26 cellular contexts compared by ENCODE assay signal in the genomic region with DNA sequence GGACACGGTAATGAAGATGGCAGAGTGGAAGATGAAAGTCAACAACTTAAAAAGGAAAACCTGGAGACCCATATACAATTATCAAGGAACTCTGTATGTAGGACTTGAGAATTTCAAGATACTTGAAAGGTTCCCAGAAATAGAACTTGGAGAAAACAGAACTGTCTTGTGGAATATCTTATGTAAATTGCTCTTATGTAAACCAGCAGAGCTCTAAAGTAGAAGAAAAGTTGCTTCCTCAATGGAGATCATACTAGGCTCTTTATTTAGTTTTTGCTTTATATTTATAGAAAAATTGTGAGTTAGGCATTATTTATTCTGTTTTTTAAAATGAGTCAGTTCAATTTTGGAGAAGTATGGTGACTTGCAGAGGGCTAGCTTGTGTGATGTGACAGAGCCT. TPM values are rescaled to one million over a fixed set of nuclear protein-coding genes. Genes with fewer than 3 reads are reported as not detected.
"Had no signal": no experiment of that assay in that cellular context is flagged by ENCODE, and none has a peak within 500 bp of the region (broad histone marks: within the 10 kb centered on the region; RNA-seq: fewer than 3 reads in every experiment).

No MANE protein-coding gene starts in this region.

- H3K27me3 ChIP-seq: right lobe of liver, vagina had no signal

- H3K27ac ChIP-seq: coronary artery, left ventricle myocardium inferior, right lobe of liver, thoracic aorta, vagina had no signal

- H3K4me1 ChIP-seq: left ventricle myocardium inferior, right lobe of liver, vagina had no signal

- ATAC-seq: activated T-cell treated with anti-CD3 and anti-CD28 coated beads, Interleukin-2, amount 50 U/mL, for 72 hours; esophagus mucosa; stimulated activated naive B cell treated with anti-CD40 and anti-IgM and Interleukin-4, amounts not matched to agents 10 μg/mL and 1 μg/mL and 100 μg/mL, for 72 hours; T-helper 17 cell had no signal

- H3K9me3 ChIP-seq: right lobe of liver, vagina had no signal

- H3K27me3 Mint-ChIP-seq: activated CD4-positive, alpha-beta memory T cell treated with anti-CD3 and anti-CD28 coated beads, Interleukin-2, amount 10 ng/mL, durations not matched to agents 7 days and 5 days; activated naive CD8-positive, alpha-beta T cell treated with anti-CD3 and anti-CD28 coated beads, Interleukin-2, amount 10 ng/mL, durations not matched to agents 7 days and 5 days; stimulated activated naive B cell treated with anti-CD40 and anti-IgM and Interleukin-4, amounts not matched to agents 10 μg/mL and 1 μg/mL and 100 μg/mL, for 72 hours; T-helper 17 cell; type B pancreatic cell had no signal

- H3K36me3 ChIP-seq: left ventricle myocardium inferior, right lobe of liver, thoracic aorta, vagina had no signal

- H3K4me3 Mint-ChIP-seq: activated CD4-positive, alpha-beta memory T cell treated with anti-CD3 and anti-CD28 coated beads, Interleukin-2, amount 10 ng/mL, durations not matched to agents 7 days and 5 days; activated naive CD4-positive, alpha-beta T cell treated with anti-CD3 and anti-CD28 coated beads for 36 hours; activated naive CD8-positive, alpha-beta T cell treated with anti-CD3 and anti-CD28 coated beads, Interleukin-2, amount 10 ng/mL, durations not matched to agents 7 days and 5 days; activated T-cell treated with anti-CD3 and anti-CD28 coated beads, Interleukin-2, amount 50 U/mL, for 72 hours; mesothelial cell of epicardium; stimulated activated naive B cell treated with anti-CD40 and anti-IgM and Interleukin-4, amounts not matched to agents 10 μg/mL and 1 μg/mL and 100 μg/mL, for 72 hours; T-helper 17 cell; type B pancreatic cell had no signal

- H3K36me3 Mint-ChIP-seq: type B pancreatic cell had no signal

- DNase-seq: activated CD4-positive, alpha-beta memory T cell treated with anti-CD3 and anti-CD28 coated beads, Interleukin-2, amount 10 ng/mL, durations not matched to agents 7 days and 5 days; activated CD4-positive, alpha-beta T cell treated with anti-CD3 and anti-CD28 coated beads for 4 hours; activated CD4-positive, CD25-positive, alpha-beta regulatory T cell; activated effector memory CD4-positive, alpha-beta T cell treated with Interleukin-2 at 50 U/mL for 16 hours; activated naive CD4-positive, alpha-beta T cell treated with anti-CD3 and anti-CD28 coated beads for 36 hours; activated naive CD8-positive, alpha-beta T cell treated with anti-CD3 and anti-CD28 coated beads, Interleukin-2, amount 10 ng/mL, durations not matched to agents 7 days and 5 days; activated T-cell treated with anti-CD3 and anti-CD28 coated beads, Interleukin-2, amount 50 U/mL, for 72 hours; amniotic stem cell; cerebellar nuclear complex; effector memory CD4-positive, alpha-beta T cell; left ventricle myocardium inferior; nucleus accumbens; posterior cingulate gyrus; right lobe of liver; stimulated activated naive B cell treated with anti-CD40 and anti-IgM and Interleukin-4, amounts not matched to agents 10 μg/mL and 1 μg/mL and 100 μg/mL, for 72 hours; T-helper 17 cell had no signal

- H3K4me3 ChIP-seq: coronary artery, left ventricle myocardium inferior, right lobe of liver, skin epidermis, thoracic aorta, vagina had no signal

- H3K27ac Mint-ChIP-seq: activated CD4-positive, alpha-beta memory T cell treated with anti-CD3 and anti-CD28 coated beads, Interleukin-2, amount 10 ng/mL, durations not matched to agents 7 days and 5 days; activated naive CD4-positive, alpha-beta T cell treated with anti-CD3 and anti-CD28 coated beads for 36 hours; activated naive CD8-positive, alpha-beta T cell treated with anti-CD3 and anti-CD28 coated beads, Interleukin-2, amount 10 ng/mL, durations not matched to agents 7 days and 5 days; activated T-cell treated with anti-CD3 and anti-CD28 coated beads, Interleukin-2, amount 50 U/mL, for 72 hours; mesothelial cell of epicardium; stimulated activated naive B cell treated with anti-CD40 and anti-IgM and Interleukin-4, amounts not matched to agents 10 μg/mL and 1 μg/mL and 100 μg/mL, for 72 hours; T-helper 17 cell; type B pancreatic cell had no signal

RNA-seq across cellular contexts. Expression of gene ATP6V1G3, which starts 40.5 kb away (rescaled TPM):
- total RNA-seq: activated CD4-positive, alpha-beta memory T cell treated with anti-CD3 and anti-CD28 coated beads, Interleukin-2, amount 10 ng/mL, durations not matched to agents 7 days and 5 days; activated naive CD4-positive, alpha-beta T cell treated with anti-CD3 and anti-CD28 coated beads for 36 hours; activated naive CD8-positive, alpha-beta T cell treated with anti-CD3 and anti-CD28 coated beads, Interleukin-2, amount 10 ng/mL, durations not matched to agents 7 days and 5 days; activated T-cell treated with anti-CD3 and anti-CD28 coated beads, Interleukin-2, amount 50 U/mL, for 72 hours; endothelial cell of umbilical vein; esophagus mucosa; frontal cortex; left ventricle myocardium inferior; lung microvascular endothelial cell; mesothelial cell of epicardium; right lobe of liver; T-helper 17 cell; thoracic aorta; vagina had no signal
